16 cellular contexts compared by ENCODE assay signal in the genomic region with DNA sequence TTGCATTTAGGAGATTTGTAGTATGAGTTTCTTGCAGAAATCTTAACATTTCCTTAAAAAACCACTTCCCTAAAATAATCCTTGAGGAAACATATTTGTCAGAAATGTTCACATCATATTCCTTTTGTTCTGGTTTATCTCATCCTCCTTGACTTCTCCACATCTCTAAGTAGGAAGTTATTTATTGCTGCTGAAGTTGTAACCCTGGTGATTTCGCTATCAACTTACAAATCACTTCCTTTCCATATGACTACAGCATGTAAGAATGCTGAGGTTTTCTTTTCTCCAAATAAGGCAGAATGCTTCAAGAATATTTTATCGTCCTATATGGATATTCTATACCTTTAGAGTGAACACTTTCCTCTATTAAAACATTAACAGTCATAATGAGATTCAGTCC.
DNase-seq lines count a peak whose midpoint lies in the region; ATAC-seq and TF ChIP-seq lines count a peak whose summit lies in the region.
"Had no signal": no experiment of that assay in that cellular context is flagged by ENCODE, and none has a peak within 500 bp of the region (broad histone marks: within the 10 kb centered on the region; RNA-seq: fewer than 3 reads in every experiment).

No MANE protein-coding gene starts in this region.

- TF ChIP-seq CTCF in AG04449 (IDR thresholded peaks at IDR 0.05; ENCODE audit: insufficient read depth, low read length, missing control alignments) (no peak), cardiac fibroblast (IDR thresholded peaks at IDR 0.05; ENCODE audit: low read depth, low read length) (no peak)

- H3K4me3 ChIP-seq in AG04449 (ENCODE audit: low read depth, low read length): no peak overlapping the region
- H3K4me3 ChIP-seq in cardiac fibroblast (replicated peaks in 1 of 2; ENCODE audit: low read depth in 2 of 2, low read length in 2 of 2): no peak overlapping the region

- ATAC-seq in HG02852 (IDR thresholded peaks at IDR 0.05; ENCODE audit: unreplicated experiment): no peak
- ATAC-seq in HG03354 (IDR thresholded peaks at IDR 0.05; ENCODE audit: poor library complexity, severe bottlenecking, unreplicated experiment): no peak
- ATAC-seq: activated naive CD4-positive, alpha-beta T cell treated with anti-CD3 and anti-CD28 coated beads, Interleukin-2, amount 50 U/mL, for 72 hours; sciatic nerve had no signal

- CTCF ChIA-PET in AG04449 (lab: Yijun Ruan, JAX): interaction anchor here (1.3 kb wide), 1 partner anchor 20 kb away, joined by 3 read pairs; no protein-coding TSS in a partner anchor

- DNase-seq in AG04449 (ENCODE audit: low read depth, low spot score) (peak; percentile 57), M059J (ENCODE audit: low read depth) (peak; percentile 66), cardiac fibroblast (ENCODE audit: low read depth in 2 of 2) (peak; percentile 33 to 72), kidney tubule cell (ENCODE audit: low spot score) (peak; percentile 55), NCI-H1092 treated with DMSO at 0.1 percent for 48 hours (lab: John Stamatoyannopoulos, UW) (no peak), dedifferentiated amniotic fluid mesenchymal stem cell (ENCODE audit: extremely low spot score) (no peak)
- DNase-seq: ACHN; activated CD4-positive, alpha-beta T cell treated with anti-CD3 and anti-CD28 coated beads for 1 hour; activated T-cell treated with anti-CD3 and anti-CD28 coated beads for 4 hours; cerebellar nuclear complex; GF-D8; stimulated activated CD4-positive, alpha-beta T cell treated with anti-CD3 and anti-CD28 coated beads, Interleukin-4, amount 100 ng/mL, for 24 hours had no signal

- POLR2A ChIA-PET in AG04449 (lab: Yijun Ruan, JAX): no interaction called here

Comparison
In these comparisons a context has a peak if more than half of its experiments do, and no peak if none do; other contexts are left out.
1. DNase-seq: peak in AG04449 (single experiment), M059J (single experiment), cardiac fibroblast (2 of 2) and kidney tubule cell (single experiment); none in NCI-H1092 treated with DMSO at 0.1 percent for 48 hours (single experiment) and dedifferentiated amniotic fluid mesenchymal stem cell (single experiment).